11 cellular contexts compared by ENCODE assay signal in the genomic region with DNA sequence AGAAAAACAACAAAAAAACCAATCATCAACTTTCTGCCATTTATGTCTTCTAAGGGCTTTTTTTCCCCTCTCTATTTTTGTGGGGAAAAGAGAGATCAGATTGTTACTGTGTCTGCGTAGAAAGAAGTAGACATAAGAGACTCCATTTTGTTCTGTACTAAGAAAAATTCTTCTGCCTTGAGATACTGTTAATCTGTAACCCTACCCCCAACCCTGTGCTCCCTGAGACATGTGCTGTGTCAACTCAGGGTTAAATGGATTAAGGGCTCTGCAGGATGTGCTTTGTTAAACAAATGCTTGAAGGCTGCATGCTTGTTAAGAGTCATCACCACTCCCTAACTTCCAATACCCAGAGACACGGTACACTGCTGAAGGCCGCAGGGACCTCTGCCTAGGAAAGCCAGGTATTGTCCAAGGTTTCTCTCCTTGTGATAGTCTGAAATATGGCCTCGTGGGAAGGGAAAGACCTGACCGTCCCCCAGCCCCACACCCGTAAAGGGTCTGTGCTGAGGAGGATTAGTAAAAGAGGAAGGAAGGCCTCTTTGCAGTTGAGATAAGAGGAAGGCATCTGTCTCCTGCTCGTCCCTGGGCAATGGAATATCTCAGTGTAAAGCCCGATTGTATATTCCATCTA. TPM values are rescaled to one million over a fixed set of nuclear protein-coding genes. Genes with fewer than 3 reads are reported as not detected.
DNase-seq lines count a peak whose midpoint lies in the region; FAIRE-seq and TF ChIP-seq lines count a peak whose summit lies in the region.
"Not testable (repeated sequence)": the region's sequence is repeated elsewhere in the genome, so short reads cannot be mapped to it uniquely, and the experiment has no call there.
"Had no signal": no experiment of that assay in that cellular context is flagged by ENCODE, and none has a peak within 500 bp of the region (broad histone marks: within the 10 kb centered on the region; RNA-seq: fewer than 3 reads in every experiment).

No MANE protein-coding gene starts in this region.

- not testable (repeated sequence) for H3K18ac ChIP-seq in H1 (ENCODE audit: extremely low read depth, low read length)

- not testable (repeated sequence) for H3K23ac ChIP-seq in H1 (ENCODE audit: insufficient read length)

- not testable (repeated sequence) for H3K56ac ChIP-seq in H1 (replicated peaks; ENCODE audit: insufficient read length, low read depth, low read length)

- not testable (repeated sequence) for H2BK12ac ChIP-seq in H1 (ENCODE audit: low read depth, low read length)

- peak overlapping the region; percentile 53 for H3K9ac ChIP-seq in ES-I3 (ENCODE audit: low read depth, low read length)
- H3K9ac ChIP-seq in SK-N-SH; H1 (replicated peaks in 1 of 4; ENCODE audit: extremely low read depth in 1 of 4, low read depth in 3 of 4, low read length in 3 of 4): not testable (repeated sequence)

- H3K4me1 ChIP-seq in ES-I3 (ENCODE audit: insufficient read depth, low read length) (peaks cover 20% of the 10 kb centered on the region), SK-N-SH (ENCODE audit: control insufficient read depth in 1 of 2, insufficient read depth in 2 of 2, low read depth in 1 of 2, low read length in 1 of 2) (peaks cover 0 to 15% of the 10 kb centered on the region in 2 experiments; a peak in 1 of 4 replicates), H1 (replicated peaks in 1 of 4; ENCODE audit: control insufficient read depth in 3 of 4, insufficient read depth in 4 of 4, low read length in 3 of 4) (peaks cover 3 to 10% (median 4%) of the 10 kb centered on the region in 4 experiments; a peak in 5 of 7 replicates), neuron (ENCODE audit: insufficient read depth, low read length) (peaks cover 28% of the 10 kb centered on the region)

- FAIRE-seq in H1 (lab: Jason Lieb, UNC), result not testable (repeated sequence)

- not testable (repeated sequence) for H3F3A ChIP-seq in SK-N-SH (replicated peaks; ENCODE audit: insufficient read depth)

- not testable (repeated sequence) for H2AK5ac ChIP-seq in H1 (ENCODE audit: low read depth, low read length)

- H3K4me3 ChIP-seq in AG04450 (ENCODE audit: low read depth, low read length) (0 out of 2 replicates have a peak overlapping the region, but pooled peaks have one; percentile 37), H1 (ENCODE audit: extremely low read depth in 1 of 4, insufficient read depth in 2 of 4, low read depth in 3 of 4, low read length in 4 of 4) (peak overlapping the region in 1 of 4 experiments; percentile 41; a peak in 2 of 8 replicates), neuron (ENCODE audit: low read length) (peak overlapping the region; percentile 45)
- H3K4me3 ChIP-seq in SK-N-SH (ENCODE audit: low read depth in 2 of 2, low read length in 1 of 2), result not testable (repeated sequence)

- not testable (repeated sequence) for TF ChIP-seq EP300 in SK-N-SH (IDR thresholded peaks at IDR 0.05; ENCODE audit: borderline replicate concordance in 1 of 2, low read depth in 1 of 2, low read length in 1 of 2); H1 (IDR thresholded peaks at IDR 0.05; ENCODE audit: borderline replicate concordance in 1 of 2, low read depth in 2 of 2, low read length in 2 of 2)

- not testable (repeated sequence) for TF ChIP-seq CTCF in AG04450 (IDR thresholded peaks at IDR 0.05; ENCODE audit: low read depth, low read length); SK-N-SH (IDR thresholded peaks at IDR 0.05); H1 (IDR thresholded peaks at IDR 0.05; ENCODE audit: control extremely low read depth in 1 of 3, insufficient read depth in 1 of 3, low read depth in 1 of 3, low read length in 3 of 3)

- H3K14ac ChIP-seq in H1 (ENCODE audit: insufficient read length), result not testable (repeated sequence)

- H4K8ac ChIP-seq in H1 (ENCODE audit: extremely low read depth, insufficient read depth, low read length), result not testable (repeated sequence)

- H4K91ac ChIP-seq in H1 (replicated peaks; ENCODE audit: insufficient read length, low read length), result not testable (repeated sequence)

- DNase-seq in AG04450 (ENCODE audit: low read depth, low spot score); SK-N-SH; H1 (ENCODE audit: low read depth in 1 of 2, low spot score in 2 of 2): not testable (repeated sequence)
- DNase-seq in LHCN-M2 (ENCODE audit: low read depth) (peak; percentile 27), NCI-H526 treated with DMSO at 0.1 percent for 48 hours (lab: John Stamatoyannopoulos, UW) (peak; percentile 76), iPS-NIHi11 (ENCODE audit: low spot score) (peak; percentile 4)

- H3K27me3 ChIP-seq in AG04450 (ENCODE audit: control insufficient read depth, insufficient read depth, low read length); SK-N-SH (ENCODE audit: insufficient read depth); neuron (ENCODE audit: insufficient read depth, low read length): not testable (repeated sequence)
- peaks cover 0 to 15% (median 12%) of the 10 kb centered on the region in 4 experiments; a peak in 6 of 7 replicates for H3K27me3 ChIP-seq in H1 (replicated peaks in 1 of 4; ENCODE audit: control insufficient read depth in 3 of 4, extremely low read depth in 1 of 4, insufficient read depth in 3 of 4, low read length in 3 of 4)

- not testable (repeated sequence) for H3K79me1 ChIP-seq in H1 (ENCODE audit: low read depth, low read length)

- not testable (repeated sequence) for H3K4me2 ChIP-seq in SK-N-SH
- peak overlapping the region; percentile 65 to 70 for H3K4me2 ChIP-seq in H1 (ENCODE audit: insufficient read depth in 1 of 2, low read depth in 2 of 2, low read length in 2 of 2)

- not testable (repeated sequence) for H3K23me2 ChIP-seq in H1 (ENCODE audit: low read depth, low read length)

- not testable (repeated sequence) for H2BK15ac ChIP-seq in H1 (ENCODE audit: low read length)

- not testable (repeated sequence) for H3K36me3 ChIP-seq in ES-I3 (ENCODE audit: insufficient read depth, low read length); SK-N-SH (replicated peaks in 1 of 2; ENCODE audit: control insufficient read depth in 1 of 2, insufficient read depth in 2 of 2, low read length in 1 of 2); H1 (ENCODE audit: control insufficient read depth in 2 of 4, insufficient read depth in 4 of 4, low read length in 3 of 4); neuron (ENCODE audit: insufficient read depth, low read length)

- POLR2A ChIA-PET in AG04450 (lab: Yijun Ruan, JAX); SK-N-SH (lab: Yijun Ruan, JAX); H1 (lab: Charles Lee; ENCODE audit: partially characterized antibody): not testable (repeated sequence)

- H3K9me2 ChIP-seq in SK-N-SH, result not testable (repeated sequence)

- peak in 1 of 2 experiments; percentile 52; a peak in 1 of 3 replicates for TF ChIP-seq POLR2A in H1 (IDR thresholded peaks at IDR 0.05; ENCODE audit: control extremely low read depth in 1 of 2, low read depth in 2 of 2, low read length in 2 of 2)

- H4K20me1 ChIP-seq in SK-N-SH (ENCODE audit: insufficient read depth); H1 (replicated peaks in 1 of 2; ENCODE audit: control insufficient read depth in 1 of 2, insufficient read depth in 2 of 2, low read length in 2 of 2): not testable (repeated sequence)

- H3K9me3 ChIP-seq in AG04450 (ENCODE audit: control insufficient read depth, insufficient read depth, low read length); ES-I3 (ENCODE audit: control insufficient read depth, insufficient read depth, low read length); SK-N-SH; H1 (ENCODE audit: insufficient read depth in 2 of 2, low read depth in 1 of 2, low read length in 1 of 2); neuron (ENCODE audit: low read length): not testable (repeated sequence)

- H3K27ac ChIP-seq in AG04450 (ENCODE audit: low read depth, low read length), result peak overlapping the region; percentile 67
- H3K27ac ChIP-seq in SK-N-SH (ENCODE audit: low read depth in 2 of 2, low read length in 1 of 2), result 0 out of 4 replicates have a peak overlapping the region, but pooled peaks of 1 of the 2 experiments have one; percentile 29
- not testable (repeated sequence) for H3K27ac ChIP-seq in H1 (ENCODE audit: low read depth, low read length)

- 64% methylated on average over 8 of the region's 8 CpGs for WGBS in SK-N-SH (ENCODE audit: low lambda C conversion rate)
- WGBS in H1 (ENCODE audit: extremely low coverage in 1 of 2, insufficient coverage in 1 of 2, insufficient read length in 1 of 2, insufficient replicate concordance in 2 of 2, low coverage in 1 of 2, low lambda C conversion rate in 2 of 2, missing lambda C conversion rate in 1 of 2), 2 experiments, result 3% methylated on average over 7 of the region's 8 CpGs; no CpG with 5 or more reads in 1 of the 2 experiments

- H4K5ac ChIP-seq in H1 (ENCODE audit: insufficient read length, low read depth, low read length), result not testable (repeated sequence)

- not testable (repeated sequence) for H2BK5ac ChIP-seq in H1 (ENCODE audit: low read depth, low read length)

- TF ChIP-seq RAD21 in SK-N-SH (IDR thresholded peaks at IDR 0.05; ENCODE audit: low read length); H1 (IDR thresholded peaks at IDR 0.05 in 1 of 2, conservative IDR thresholded peaks at IDR 0.05 in 1 of 2; ENCODE audit: low read depth in 2 of 2, low read length in 2 of 2): not testable (repeated sequence)

- not testable (repeated sequence) for H2BK20ac ChIP-seq in H1 (ENCODE audit: low read length)

- peak overlapping the region; percentile 25; the same call in 1 of the 2 replicates for H2AFZ ChIP-seq in SK-N-SH (ENCODE audit: low read depth)
- H2AFZ ChIP-seq in H1 (ENCODE audit: low read length), result not testable (repeated sequence)
- peak overlapping the region; percentile 22 for H2AFZ ChIP-seq in neuron (ENCODE audit: low read depth, low read length)

- H3K79me2 ChIP-seq in SK-N-SH (ENCODE audit: insufficient read depth); H1 (ENCODE audit: control insufficient read depth in 1 of 2, insufficient read depth in 2 of 2, low read length in 2 of 2): not testable (repeated sequence)

- CTCF ChIA-PET in AG04450 (lab: Charles Lee), result interaction anchor here (8.9 kb wide), 1 partner anchor 143 kb away, joined by 255 read pairs; no protein-coding TSS in a partner anchor
- CTCF ChIA-PET in SK-N-SH (lab: Yijun Ruan, JAX), result interaction anchor here (0.9 to 22.3 kb wide), 4 partner anchors 20 to 171 kb away, joined by 3 to 944 read pairs (median 82); no protein-coding TSS in a partner anchor
- CTCF ChIA-PET in H1 (lab: Charles Lee; ENCODE audit: partially characterized antibody), result interaction anchor here (1.1 to 14.9 kb wide), 3 partner anchors 10 to 192 kb away, joined by 4 to 367 read pairs (median 4); no protein-coding TSS in a partner anchor

- not testable (repeated sequence) for H3K4ac ChIP-seq in H1 (replicated peaks; ENCODE audit: insufficient read length, low read depth, low read length)

- not testable (repeated sequence) for H2BK120ac ChIP-seq in H1 (replicated peaks; ENCODE audit: low read depth, low read length)

RNA-seq across cellular contexts. Expression of a gene that starts 14.2 kb away (rescaled TPM):
- polyA plus RNA-seq in AG04450 (2011; rRNA removed) (31.4 and 38.8 TPM in 2 replicates), SK-N-SH (2012; rRNA removed) (15.9 and 16.0 TPM in 2 replicates), H1 (2011; rRNA removed) (12.9 and 13.5 TPM in 2 replicates)
- polyA minus RNA-seq in AG04450 (2011; rRNA and poly(A)+ RNA removed), result 78.9 and 99.2 TPM in 2 replicates
- 27.7 and 34.8 TPM in 2 replicates for total RNA-seq in LHCN-M2 (2014; rRNA removed)
- polyA plus RNA-seq in LHCN-M2 (2012), result 17.7 TPM
- polyA plus RNA-seq in SK-N-SH (2012; cell fraction: cytosol; rRNA removed), result 8.3 and 12.6 TPM in 2 replicates
- polyA plus RNA-seq in SK-N-SH (2012; cell fraction: nucleus; rRNA removed), result 10.6 and 12.1 TPM in 2 replicates
- total RNA-seq in H1 (2021; fragmentation: NEBNext Ultra II Directional; extraction: Animal tissue kit (Norgen Biotek cat#: 25700)), result 11.2 and 11.6 TPM in 2 replicates
- 7.3 TPM for polyA plus RNA-seq in H1 (2011; cell fraction: cytosol; rRNA removed)
- polyA plus RNA-seq in H1 (2011; cell fraction: nucleus; rRNA removed), result 6.5 TPM
- polyA plus RNA-seq in H1 (2012, experiment 1 of 2), result 7.5 to 10.5 TPM (median 8.8 TPM) in 4 replicates
- 8.0 TPM for polyA plus RNA-seq in H1 (2012, experiment 2 of 2)
- polyA plus RNA-seq in H1 (2013, experiment 1 of 2), result 14.9 TPM
- polyA plus RNA-seq in H1 (2013, experiment 2 of 2), result 17.3 TPM
- 19.7 and 19.8 TPM in 2 replicates for polyA minus RNA-seq in H1 (2011; rRNA and poly(A)+ RNA removed)
- 12.4 TPM for polyA minus RNA-seq in H1 (2011; cell fraction: cytosol; rRNA and poly(A)+ RNA removed)
- 9.9 TPM for polyA minus RNA-seq in H1 (2011; cell fraction: nucleus; rRNA and poly(A)+ RNA removed)

RNA-seq across cellular contexts. Expression of a gene that starts 36.0 kb away (rescaled TPM):
- polyA plus RNA-seq in AG04450 (2011; rRNA removed), result 6.8 and 9.3 TPM in 2 replicates
- 4.4 and 5.3 TPM in 2 replicates for polyA minus RNA-seq in AG04450 (2011; rRNA and poly(A)+ RNA removed)
- total RNA-seq in LHCN-M2 (2014; rRNA removed), result 22.1 and 29.9 TPM in 2 replicates
- 13.8 TPM for polyA plus RNA-seq in LHCN-M2 (2012)
- polyA plus RNA-seq in SK-N-SH (2012; rRNA removed), result 17.0 and 19.5 TPM in 2 replicates
- 15.4 and 19.7 TPM in 2 replicates for polyA plus RNA-seq in SK-N-SH (2012; cell fraction: cytosol; rRNA removed)
- 8.0 and 9.4 TPM in 2 replicates for polyA plus RNA-seq in SK-N-SH (2012; cell fraction: nucleus; rRNA removed)
- total RNA-seq in H1 (2021; fragmentation: NEBNext Ultra II Directional; extraction: Animal tissue kit (Norgen Biotek cat#: 25700)), result 28.5 and 30.9 TPM in 2 replicates
- 17.6 and 19.4 TPM in 2 replicates for polyA plus RNA-seq in H1 (2011; rRNA removed)
- 19.1 TPM for polyA plus RNA-seq in H1 (2011; cell fraction: cytosol; rRNA removed)
- 15.4 TPM for polyA plus RNA-seq in H1 (2011; cell fraction: nucleus; rRNA removed)
- polyA plus RNA-seq in H1 (2012, experiment 1 of 2), result 15.1 to 18.3 TPM (median 17.2 TPM) in 4 replicates
- polyA plus RNA-seq in H1 (2012, experiment 2 of 2), result 19.3 TPM
- polyA plus RNA-seq in H1 (2013, experiment 1 of 2), result 16.2 TPM
- 17.2 TPM for polyA plus RNA-seq in H1 (2013, experiment 2 of 2)
- 14.0 and 19.9 TPM in 2 replicates for polyA minus RNA-seq in H1 (2011; rRNA and poly(A)+ RNA removed)
- 16.4 TPM for polyA minus RNA-seq in H1 (2011; cell fraction: cytosol; rRNA and poly(A)+ RNA removed)
- 10.6 TPM for polyA minus RNA-seq in H1 (2011; cell fraction: nucleus; rRNA and poly(A)+ RNA removed)

RNA-seq across cellular contexts. Expression of a gene that starts 57.4 kb away (rescaled TPM):
- polyA plus RNA-seq in AG04450 (2011; rRNA removed) (0.04 and 0.05 TPM in 2 replicates), SK-N-SH (2012; rRNA removed) (0.16 and 0.31 TPM in 2 replicates), H1 (2011; rRNA removed) (0.29 and 0.33 TPM in 2 replicates)
- not detected in 2 replicates for polyA minus RNA-seq in AG04450 (2011; rRNA and poly(A)+ RNA removed)
- 0.32 TPM in 1 of 2 replicates, not detected in the other for total RNA-seq in LHCN-M2 (2014; rRNA removed)
- polyA plus RNA-seq in LHCN-M2 (2012), result not detected
- 0.06 and 0.24 TPM in 2 replicates for polyA plus RNA-seq in SK-N-SH (2012; cell fraction: cytosol; rRNA removed)
- 0.04 and 0.27 TPM in 2 replicates for polyA plus RNA-seq in SK-N-SH (2012; cell fraction: nucleus; rRNA removed)
- total RNA-seq in H1 (2021; fragmentation: NEBNext Ultra II Directional; extraction: Animal tissue kit (Norgen Biotek cat#: 25700)), result 0.11 and 0.30 TPM in 2 replicates
- polyA plus RNA-seq in H1 (2011; cell fraction: cytosol; rRNA removed), result 0.08 TPM
- 0.11 TPM for polyA plus RNA-seq in H1 (2011; cell fraction: nucleus; rRNA removed)
- 0.05 to 0.24 TPM (median 0.14 TPM) in 4 replicates for polyA plus RNA-seq in H1 (2012, experiment 1 of 2)
- polyA plus RNA-seq in H1 (2012, experiment 2 of 2), result 0.09 TPM
- 0.06 TPM for polyA plus RNA-seq in H1 (2013, experiment 1 of 2)
- 0.04 TPM for polyA plus RNA-seq in H1 (2013, experiment 2 of 2)
- 0.06 and 0.15 TPM in 2 replicates for polyA minus RNA-seq in H1 (2011; rRNA and poly(A)+ RNA removed)
- polyA minus RNA-seq in H1 (2011; cell fraction: cytosol; rRNA and poly(A)+ RNA removed), result not detected
- not detected for polyA minus RNA-seq in H1 (2011; cell fraction: nucleus; rRNA and poly(A)+ RNA removed)
- total RNA-seq: lung microvascular endothelial cell, T-helper 17 cell had no signal
- polyA plus RNA-seq: keratinocyte had no signal
